ENCODE assay signal across 20 cellular contexts in the genomic region with DNA sequence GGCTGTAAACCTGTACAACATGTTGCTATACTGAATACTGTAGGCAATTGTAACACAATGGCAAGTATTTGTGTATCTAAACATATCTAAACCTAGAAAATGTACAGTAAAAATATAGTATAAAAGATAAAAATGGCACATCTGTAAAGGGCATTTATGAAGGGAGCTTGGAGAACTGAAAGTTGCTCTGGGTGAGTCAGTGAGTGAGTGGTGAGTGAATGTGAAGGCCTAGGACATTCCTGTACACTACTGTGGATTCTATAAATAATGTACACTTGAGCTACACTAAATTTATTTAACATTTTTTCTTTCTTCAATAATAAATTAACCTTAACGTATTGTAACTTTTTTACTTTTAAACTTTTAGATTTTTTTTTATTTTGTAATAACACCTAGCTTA. TPM values are rescaled to one million over a fixed set of nuclear protein-coding genes. Genes with fewer than 3 reads are reported as not detected.
"Had no signal": no experiment of that assay in that cellular context is flagged by ENCODE, and none has a peak within 500 bp of the region (broad histone marks: within the 10 kb centered on the region; RNA-seq: fewer than 3 reads in every experiment).

No MANE protein-coding gene starts in this region.

- H3K4me3 ChIP-seq: esophagus squamous epithelium, heart left ventricle, left lung, lower lobe of right lung, neural progenitor cell, ovary, right atrium auricular region, smooth muscle cell, suprapubic skin, thyroid gland had no signal

- DNase-seq: esophagus squamous epithelium; foreskin melanocyte; heart left ventricle; hypothalamus; islet precursor cell; left lung; lower lobe of right lung; midbrain; nucleus accumbens; ovary; stimulated activated CD4-positive, alpha-beta T cell treated with anti-CD3 and anti-CD28 coated beads, Interleukin-2, amount 100 ng/mL, for 48 hours; stimulated activated CD8-positive, alpha-beta memory T cell treated with anti-CD3 and anti-CD28 coated beads, Interleukin-4, amount 100 ng/mL, for 48 hours; stimulated activated naive CD8-positive, alpha-beta T cell treated with anti-CD3 and anti-CD28 coated beads, Interleukin-15, Interleukin-2, amounts not matched to agents 100 U/mL and 50 U/mL, for 24 hours; thyroid gland had no signal

- ATAC-seq: heart left ventricle; left lung; lower lobe of right lung; natural killer cell treated with Interleukin-12 subunit alpha and Interleukin-12 subunit beta and Interleukin-15 and Interleukin-18, amount 100 ng/mL, for 72 hours; stimulated activated effector memory CD8-positive, alpha-beta T cell treated with anti-CD3 and anti-CD28 coated beads, Interleukin-12 subunit alpha, Interleukin-12 subunit beta, amount 100 ng/mL, for 72 hours; stimulated activated naive CD8-positive, alpha-beta T cell treated with anti-CD3 and anti-CD28 coated beads, Interleukin-15, Interleukin-2, amounts not matched to agents 100 U/mL and 50 U/mL, for 24 hours had no signal

RNA-seq across cellular contexts. Expression of gene SHROOM4, which starts 5.0 kb away (rescaled TPM):
- total RNA-seq: natural killer cell treated with Interleukin-12 subunit alpha and Interleukin-12 subunit beta and Interleukin-15 and Interleukin-18, amount 100 ng/mL, for 72 hours had no signal
